ENCODE assay signal across 8 cellular contexts in the genomic region with DNA sequence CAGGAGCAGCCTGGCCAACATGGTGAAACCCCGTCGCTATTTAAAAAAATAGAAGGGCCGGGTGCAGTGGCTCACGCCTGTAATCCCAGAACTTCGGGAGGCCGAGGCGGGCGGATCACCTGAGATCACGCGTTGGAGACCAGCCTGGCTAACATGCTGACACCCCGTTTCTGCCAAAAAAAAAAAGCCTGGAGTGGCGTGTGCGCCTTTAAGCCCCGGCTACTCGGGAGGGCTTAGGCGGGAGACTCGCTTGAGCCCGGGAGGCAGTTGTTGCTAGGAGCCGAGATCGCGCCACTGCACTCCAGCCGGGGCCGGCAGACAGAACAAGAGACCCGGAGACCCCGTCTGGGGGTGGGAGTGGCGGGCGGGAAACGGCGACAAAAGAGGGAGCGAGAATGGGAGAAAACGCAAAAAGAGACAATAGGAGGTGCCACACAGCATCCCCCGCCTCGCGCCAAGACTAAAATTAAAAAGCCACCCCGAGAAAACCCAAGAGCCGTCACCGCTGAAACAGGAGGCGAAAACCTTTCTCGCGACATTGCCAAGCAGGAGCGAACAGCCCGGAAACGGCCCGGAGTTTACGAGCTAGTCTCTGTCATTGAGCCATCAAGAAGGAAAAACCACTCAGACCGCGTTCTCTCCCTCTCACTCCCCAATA. TPM values are rescaled to one million over a fixed set of nuclear protein-coding genes. Genes with fewer than 3 reads are reported as not detected.
A peak's percentile ranks its signal among the peaks of the same experiment; 100 is the strongest.
DNase-seq lines count a peak whose midpoint lies in the region; ATAC-seq and TF ChIP-seq lines count a peak whose summit lies in the region.
"Not testable (repeated sequence)": the region's sequence is repeated elsewhere in the genome, so short reads cannot be mapped to it uniquely, and the experiment has no call there.

No MANE protein-coding gene starts in this region.

- not testable (repeated sequence) for H3K4me1 Mint-ChIP-seq in WTC11; naive thymus-derived CD8-positive, alpha-beta T cell

- H3K36me3 Mint-ChIP-seq in WTC11; naive thymus-derived CD8-positive, alpha-beta T cell: not testable (repeated sequence)

- not testable (repeated sequence) for H3K9me3 Mint-ChIP-seq in WTC11; naive thymus-derived CD8-positive, alpha-beta T cell

- not testable (repeated sequence) for TF ChIP-seq CTCF in BJ (IDR thresholded peaks at IDR 0.05; ENCODE audit: insufficient read depth, low read depth, low read length); WTC11 (IDR thresholded peaks at IDR 0.05)

- intact Hi-C loops in Right ventricle myocardium superior (cut with DNase I) = not testable (repeated sequence)

- POLR2A ChIA-PET in BJ (lab: Charles Lee); WTC11 (lab: Charles Lee); naive thymus-derived CD8-positive, alpha-beta T cell (lab: Charles Lee): not testable (repeated sequence)

- H3K4me3 ChIP-seq in BJ (ENCODE audit: low read depth, low read length) = peak overlapping the region; percentile 21; the same call in 1 of the 2 replicates

- H3K27me3 Mint-ChIP-seq in WTC11 (ENCODE audit: low read depth); naive thymus-derived CD8-positive, alpha-beta T cell: not testable (repeated sequence)

- not testable (repeated sequence) for H3K36me3 ChIP-seq in BJ (ENCODE audit: control insufficient read depth, insufficient read depth, low read length)

- not testable (repeated sequence) for H3K27ac Mint-ChIP-seq in WTC11
- H3K27ac Mint-ChIP-seq in naive thymus-derived CD8-positive, alpha-beta T cell = peak overlapping the region in 8 of 10 donors; percentile 34 to 94 (median 88)

- CTCF ChIA-PET in BJ (lab: Yijun Ruan, JAX); WTC11 (lab: Charles Lee): not testable (repeated sequence)

- H3K27me3 ChIP-seq in BJ (ENCODE audit: control insufficient read depth, insufficient read depth, low read length) = not testable (repeated sequence)

- ATAC-seq in GM21737 (IDR thresholded peaks at IDR 0.05; ENCODE audit: unreplicated experiment) (peak; percentile 19), WTC11 (peak; percentile 9), Right ventricle myocardium superior (ENCODE audit: poor library complexity) (peak; percentile 27)
- peak in 1 of 2 donors; percentile 41 for ATAC-seq in naive thymus-derived CD8-positive, alpha-beta T cell

- DNase-seq in BJ (ENCODE audit: low read depth) (peak; percentile 17), HT-29 (ENCODE audit: low spot score) (peak; percentile 46), amniotic epithelial cell (ENCODE audit: low read depth) (peak; percentile 58), Right ventricle myocardium superior (peak; percentile 57)
- not testable (repeated sequence) for DNase-seq in WTC11 (ENCODE audit: low spot score)
- DNase-seq in naive thymus-derived CD8-positive, alpha-beta T cell = peak in 9 of 10 donors; percentile 2 to 85 (median 66)
- DNase-seq in stimulated activated CD4-positive, alpha-beta T cell treated with anti-CD3 and anti-CD28 coated beads, Interleukin-4, amount 100 ng/mL, for 48 hours (ENCODE audit: low read depth in 2 of 2) = peak; percentile 73 to 74

- H3K4me3 Mint-ChIP-seq in WTC11 = peak overlapping the region; percentile 62
- peak overlapping the region; percentile 58 to 93 (median 80) for H3K4me3 Mint-ChIP-seq in naive thymus-derived CD8-positive, alpha-beta T cell

RNA-seq across cellular contexts. Expression of a gene that starts 15.5 kb away (rescaled TPM):
- not detected in 2 replicates for polyA plus RNA-seq in BJ (2011; rRNA removed)
- not detected in 2 replicates for polyA minus RNA-seq in BJ (2011; rRNA and poly(A)+ RNA removed)
- total RNA-seq in HT-29 (2014; rRNA removed; shearing (Covaris generic)) = not detected in 2 replicates
- total RNA-seq in WTC11 (2021) (0.50 to 0.60 TPM (median 0.55 TPM) in 3 replicates), Right ventricle myocardium superior (1.5 TPM)
- 10 to 100 TPM; 67.3 to 69.6 TPM for total RNA-seq in naive thymus-derived CD8-positive, alpha-beta T cell
- 1 to 10 TPM in 1 of 3 donors, under 1 TPM in 2; 0.44 to 1.2 (median 0.71) TPM for polyA plus RNA-seq in naive thymus-derived CD8-positive, alpha-beta T cell

Comparison
In these comparisons a context has a peak if more than half of its experiments do, and no peak if none do; other contexts are left out.
1. RNA of a gene that starts 15.5 kb away (total RNA-seq): 67.3 to 69.6 TPM in naive thymus-derived CD8-positive, alpha-beta T cell; 1.5 TPM in Right ventricle myocardium superior (single experiment), 0.50 to 0.60 TPM in WTC11 and not detected in HT-29; every median in the first group is over 10 times any median in the second.